In the genomic region with DNA sequence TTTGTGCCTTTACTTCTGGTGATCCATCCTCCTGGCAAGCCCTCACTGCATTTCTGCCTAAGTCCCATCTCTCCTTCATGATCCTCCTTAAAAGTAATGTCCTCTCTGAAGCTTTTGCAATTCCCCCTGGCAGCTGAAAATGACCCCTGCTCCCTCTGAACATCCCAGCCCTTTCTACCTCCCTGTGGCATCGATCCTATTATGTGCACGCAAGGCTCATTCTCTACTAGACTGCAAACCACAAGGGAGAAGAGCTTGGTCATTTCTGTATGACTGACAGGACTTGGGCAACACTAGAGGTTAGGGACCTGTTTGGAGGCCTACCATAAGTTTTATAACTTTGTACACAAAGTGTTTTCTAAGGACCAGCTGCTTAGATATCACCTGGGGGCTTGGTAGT, we compare ENCODE assay signal across 16 cellular contexts. TPM values are rescaled to one million over a fixed set of nuclear protein-coding genes. Genes with fewer than 3 reads are reported as not detected.
DNase-seq lines count a peak whose midpoint lies in the region; ATAC-seq, FAIRE-seq and TF ChIP-seq lines count a peak whose summit lies in the region.
"Had no signal": no experiment of that assay in that cellular context is flagged by ENCODE, and none has a peak within 500 bp of the region (broad histone marks: within the 10 kb centered on the region; RNA-seq: fewer than 3 reads in every experiment).

No MANE protein-coding gene starts in this region.

- H3K4me3 ChIP-seq in endothelial cell of umbilical vein (replicated peaks in 1 of 3; ENCODE audit: insufficient read depth in 1 of 3, low read depth in 1 of 3, low read length in 3 of 3) (no peak overlapping the region), mesenchymal stem cell (ENCODE audit: insufficient read depth in 1 of 2, low read depth in 1 of 2, low read length in 2 of 2) (no peak overlapping the region), uterus (no peak overlapping the region)

- peak; percentile 22 for ATAC-seq in Right ventricle myocardium superior (ENCODE audit: poor library complexity)
- ATAC-seq in GM18870 (IDR thresholded peaks at IDR 0.05; ENCODE audit: unreplicated experiment) = no peak
- ATAC-seq: HCT116 had no signal

- TF ChIP-seq CTCF in endothelial cell of umbilical vein (IDR thresholded peaks at IDR 0.05; ENCODE audit: extremely low read depth in 1 of 2, insufficient read depth in 1 of 2, low read depth in 1 of 2, low read length in 2 of 2) (no peak), uterus (IDR thresholded peaks at IDR 0.05) (no peak)

- H2BK15ac ChIP-seq in mesenchymal stem cell (ENCODE audit: low read depth, poor library complexity, severe bottlenecking) = no peak overlapping the region

- no CpG with 5 or more reads among the region's 2 CpGs for WGBS in mesenchymal stem cell

- BruUV-seq in endothelial cell of umbilical vein (replicated peaks; lab: Mats Ljungman, UMichigan) = no TSS peak

- no peaks in the 10 kb centered on the region for H3K27me3 ChIP-seq in endothelial cell of umbilical vein (ENCODE audit: control insufficient read depth in 2 of 2, insufficient read depth in 2 of 2, low read length in 2 of 2)
- peaks cover 0 to 6% of the 10 kb centered on the region in 2 experiments for H3K27me3 ChIP-seq in mesenchymal stem cell (ENCODE audit: control insufficient read depth in 1 of 2, insufficient read depth in 1 of 2, low read length in 2 of 2)
- no peaks in the 10 kb centered on the region for H3K27me3 ChIP-seq in uterus

- H3K14ac ChIP-seq in mesenchymal stem cell (ENCODE audit: low read length in 2 of 2) = no peak overlapping the region

- CTCF ChIA-PET in endothelial cell of umbilical vein (lab: Charles Lee) = interaction anchor here (1.0 kb wide), 1 partner anchor 178 kb away, joined by 3 read pairs; no protein-coding TSS in a partner anchor

- H3K4me1 ChIP-seq in endothelial cell of umbilical vein (ENCODE audit: control insufficient read depth, extremely low read depth, insufficient read depth, low read length) = no peaks in the 10 kb centered on the region
- no peaks in the 10 kb centered on the region for H3K4me1 ChIP-seq in mesenchymal stem cell (ENCODE audit: control insufficient read depth, insufficient read depth, low read depth, low read length)
- no peaks in the 10 kb centered on the region for H3K4me1 ChIP-seq in uterus

- H3K9me3 ChIP-seq in endothelial cell of umbilical vein (replicated peaks; ENCODE audit: control insufficient read depth, insufficient read depth, low read length) = no peaks in the 10 kb centered on the region
- no peaks in the 10 kb centered on the region for H3K9me3 ChIP-seq in mesenchymal stem cell (ENCODE audit: control insufficient read depth, low read length)
- H3K9me3 ChIP-seq in uterus = no peaks in the 10 kb centered on the region

- H2AFZ ChIP-seq in endothelial cell of umbilical vein (ENCODE audit: low read depth, low read length) (no peak overlapping the region), mesenchymal stem cell (ENCODE audit: low read depth, low read length) (no peak overlapping the region)

- no peaks in the 10 kb centered on the region for H3K79me1 ChIP-seq in mesenchymal stem cell (replicated peaks; ENCODE audit: low read length, poor library complexity, severe bottlenecking)

- no peak overlapping the region for H4K91ac ChIP-seq in mesenchymal stem cell (ENCODE audit: low read length)

- no peak overlapping the region for H4K8ac ChIP-seq in mesenchymal stem cell (ENCODE audit: low read length)

- no peak overlapping the region for H3K9ac ChIP-seq in endothelial cell of umbilical vein (replicated peaks; ENCODE audit: extremely low read depth, insufficient read depth, low read length)
- peak overlapping the region; percentile 24 for H3K9ac ChIP-seq in mesenchymal stem cell (ENCODE audit: low read length)

- H3K9me1 ChIP-seq in endothelial cell of umbilical vein (replicated peaks; ENCODE audit: control insufficient read depth, extremely low read depth, insufficient read depth, low read length) = no peaks in the 10 kb centered on the region

- no peak overlapping the region for H3K18ac ChIP-seq in mesenchymal stem cell (ENCODE audit: low read depth in 1 of 2, low read length in 2 of 2)

- POLR2A ChIA-PET in endothelial cell of umbilical vein (lab: Charles Lee) = no interaction called here

- TF ChIP-seq POLR2A in endothelial cell of umbilical vein (IDR thresholded peaks at IDR 0.05; ENCODE audit: low read depth, low read length) (no peak), uterus (IDR thresholded peaks at IDR 0.05) (no peak)

- no peak overlapping the region for H2BK120ac ChIP-seq in mesenchymal stem cell (ENCODE audit: low read depth, low read length)

- H3K36me3 ChIP-seq in endothelial cell of umbilical vein (ENCODE audit: control insufficient read depth in 2 of 2, extremely low read depth in 1 of 2, insufficient read depth in 2 of 2, low read length in 2 of 2) (no peaks in the 10 kb centered on the region), mesenchymal stem cell (ENCODE audit: control insufficient read depth in 1 of 2, insufficient read depth in 2 of 2, low read depth in 1 of 2, low read length in 2 of 2) (no peaks in the 10 kb centered on the region), uterus (no peaks in the 10 kb centered on the region)

- peak; percentile 53 for FAIRE-seq in endothelial cell of umbilical vein (lab: Jason Lieb, UNC)
- FAIRE-seq: A204.1, HTR-8/SVneo had no signal

- dilution Hi-C loops in endothelial cell of umbilical vein (cut with MboI; ENCODE audit: extremely low pct_ligation_motif_present, low sequenced_read_pairs) = no loop called here

- no peak overlapping the region for H2BK12ac ChIP-seq in mesenchymal stem cell (ENCODE audit: low read length in 2 of 2)

- no peak overlapping the region for H3K23ac ChIP-seq in mesenchymal stem cell (ENCODE audit: low read length in 2 of 2)

- H2BK5ac ChIP-seq in mesenchymal stem cell (ENCODE audit: low read depth, low read length, poor library complexity, severe bottlenecking) = no peak overlapping the region

- H2AK5ac ChIP-seq in mesenchymal stem cell (ENCODE audit: low read length, severe bottlenecking) = no peak overlapping the region

- no peak overlapping the region for H3K4me2 ChIP-seq in endothelial cell of umbilical vein (ENCODE audit: insufficient read depth, low read length)
- H3K4me2 ChIP-seq in mesenchymal stem cell (ENCODE audit: low read length, poor library complexity, severe bottlenecking) = no peak overlapping the region

- H3K27ac ChIP-seq in endothelial cell of umbilical vein (ENCODE audit: insufficient read depth, low read depth, low read length) (no peak overlapping the region), mesenchymal stem cell (ENCODE audit: low read length, poor library complexity, severe bottlenecking) (no peak overlapping the region), uterus (peak overlapping the region; percentile 60 to 75)

- intact Hi-C loops in Right ventricle myocardium superior (cut with DNase I) (no loop called here), cardiac septum (cut with DNase I) (no loop called here), endothelial cell of umbilical vein (cut with micrococcal nuclease) (no loop called here), uterus (cut with DNase I; ENCODE audit: low total_unique reads) (no loop called here), posterior cingulate gyrus (cut with DNase I) (no loop called here)

- DNase-seq in Right ventricle myocardium superior (no peak), cardiac septum (ENCODE audit: low spot score) (no peak), endothelial cell of umbilical vein (ENCODE audit: low read depth, low spot score) (no peak), mesenchymal stem cell (no peak), uterus (no peak), posterior cingulate gyrus (no peak), COLO829 (ENCODE audit: low spot score) (no peak)
- DNase-seq: NCI-H1436, NCI-H2081, NCI-H2227 treated with DMSO at 0.1 percent for 48 hours, NCI-H526 treated with DMSO at 0.1 percent for 48 hours, RPMI8226 had no signal

- H3K4ac ChIP-seq in mesenchymal stem cell (ENCODE audit: low read depth in 1 of 2, low read length in 2 of 2) = no peak overlapping the region

- no peaks in the 10 kb centered on the region for H3K79me2 ChIP-seq in endothelial cell of umbilical vein (ENCODE audit: control insufficient read depth, insufficient read depth, low read length)

- no peaks in the 10 kb centered on the region for H4K20me1 ChIP-seq in endothelial cell of umbilical vein (replicated peaks; ENCODE audit: control insufficient read depth, extremely low read depth, insufficient read depth, low read length)

TF ChIP-seq in endothelial cell of umbilical vein, 7 proteins besides CTCF, POLR2A, EP300 and RAD21:
- TF ChIP-seq FOS (IDR thresholded peaks at IDR 0.05; ENCODE audit: borderline replicate concordance, insufficient read depth, low read length) = no peak
- no peak for TF ChIP-seq JUN (IDR thresholded peaks at IDR 0.05; ENCODE audit: borderline replicate concordance, insufficient read depth, insufficient read length, low read depth)
- TF ChIP-seq, protein P1, sequence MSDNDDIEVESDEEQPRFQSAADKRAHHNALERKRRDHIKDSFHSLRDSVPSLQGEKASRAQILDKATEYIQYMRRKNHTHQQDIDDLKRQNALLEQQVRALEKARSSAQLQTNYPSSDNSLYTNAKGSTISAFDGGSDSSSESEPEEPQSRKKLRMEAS (IDR thresholded peaks at IDR 0.05; ENCODE audit: insufficient read depth, insufficient read length) = no peak
- no peak for TF ChIP-seq EZH2 (IDR thresholded peaks at IDR 0.05; ENCODE audit: borderline replicate concordance, low read depth, low read length, severe bottlenecking)
TF ChIP-seq in endothelial cell of umbilical vein: peak in this region for 0.

RNA-seq across cellular contexts. Expression of a gene that starts 50.8 kb away (rescaled TPM):
- total RNA-seq in Right ventricle myocardium superior (18.0 TPM), cardiac septum (19.1 TPM), endothelial cell of umbilical vein (22.2 and 23.4 TPM in 2 replicates), uterus (100 to 1,000 TPM in 2 of 4 donors, 10 to 100 TPM in 2; 68.6 to 146 (median 111) TPM)
- polyA plus RNA-seq in endothelial cell of umbilical vein = 5.0 and 5.5 TPM in 2 replicates
- polyA plus RNA-seq in endothelial cell of umbilical vein (2011; cell fraction: cytosol; rRNA removed) = 7.7 TPM in 2 replicates
- polyA plus RNA-seq in endothelial cell of umbilical vein (2011; cell fraction: nucleus; rRNA removed) = 9.3 and 10.5 TPM in 2 replicates
- 23.3 and 29.5 TPM in 2 replicates for polyA plus RNA-seq in endothelial cell of umbilical vein (2012)
- polyA minus RNA-seq in endothelial cell of umbilical vein = 12.8 and 17.8 TPM in 2 replicates
- polyA minus RNA-seq in endothelial cell of umbilical vein (2011; cell fraction: cytosol; rRNA and poly(A)+ RNA removed) = 16.7 TPM
- 7.2 and 8.9 TPM in 2 replicates for polyA minus RNA-seq in endothelial cell of umbilical vein (2011; cell fraction: nucleus; rRNA and poly(A)+ RNA removed)
- polyA plus RNA-seq in mesenchymal stem cell (2013, experiment 1 of 2) = 22.7 TPM
- 23.9 TPM for polyA plus RNA-seq in mesenchymal stem cell (2013, experiment 2 of 2)

Comparison
In these comparisons a context has a peak if more than half of its experiments do, and no peak if none do; other contexts are left out.
1. H3K27ac ChIP-seq: peak in uterus (2 of 2); none in endothelial cell of umbilical vein (single experiment) and mesenchymal stem cell (single experiment).